In genomic region chr2:128379021-128380005, GRCh38 we compare ENCODE assay signal across 10 cellular contexts.
A peak's percentile ranks its signal among the peaks of the same experiment; 100 is the strongest.
DNase-seq lines count a peak whose midpoint lies in the region; ATAC-seq and TF ChIP-seq lines count a peak whose summit lies in the region.
"Had no signal": no experiment of that assay in that cellular context is flagged by ENCODE, and none has a peak within 500 bp of the region (broad histone marks: within the 10 kb centered on the region; RNA-seq: fewer than 3 reads in every experiment).

No MANE protein-coding gene starts in this region.

- no peaks in the 10 kb centered on the region for H3K27me3 Mint-ChIP-seq in type B pancreatic cell
- H3K27me3 Mint-ChIP-seq: IgD-negative memory B cell had no signal

- H3K4me3 Mint-ChIP-seq in type B pancreatic cell: no peak overlapping the region
- H3K4me3 Mint-ChIP-seq: IgD-negative memory B cell had no signal

- H3K4me1 ChIP-seq in ectodermal cell (ENCODE audit: control insufficient read depth, insufficient read depth, low read length) (peaks cover 48% of the 10 kb centered on the region), lung (ENCODE audit: control insufficient read depth in 2 of 2, insufficient read depth in 2 of 2, low read length in 2 of 2) (peaks cover 0 to 42% of the 10 kb centered on the region in 2 donors)
- H3K4me1 ChIP-seq: A549 had no signal

- no peaks in the 10 kb centered on the region for H3K9me3 Mint-ChIP-seq in type B pancreatic cell
- H3K9me3 Mint-ChIP-seq: IgD-negative memory B cell had no signal

- ATAC-seq in lung (ENCODE audit: insufficient read depth, low FRiP score) (peak; percentile 44), HG02870 (IDR thresholded peaks at IDR 0.05; ENCODE audit: unreplicated experiment) (no peak)
- ATAC-seq: A549 had no signal

- H3K4me3 ChIP-seq in ectodermal cell (ENCODE audit: insufficient read depth, low read depth, low read length): no peak overlapping the region
- no peak overlapping the region for H3K4me3 ChIP-seq in lung
- H3K4me3 ChIP-seq: A549 had no signal

- no peaks in the 10 kb centered on the region for H3K36me3 Mint-ChIP-seq in type B pancreatic cell
- H3K36me3 Mint-ChIP-seq: IgD-negative memory B cell had no signal

- DNase-seq in NCI-H2081 (lab: John Stamatoyannopoulos, UW) (peak; percentile 38 to 68), NCI-H2081 treated with DMSO at 0.1 percent for 48 hours (lab: John Stamatoyannopoulos, UW) (no peak), lung (ENCODE audit: low spot score) (peak; percentile 64), type B pancreatic cell (ENCODE audit: extremely low spot score, unreplicated experiment) (peak; percentile 69), foreskin melanocyte (no peak)
- DNase-seq in stimulated activated CD4-positive, alpha-beta T cell treated with anti-CD3 and anti-CD28 coated beads, Interleukin-12 subunit alpha, Interleukin-12 subunit beta, amount 100 ng/mL, for 4 hours: no peak

- H3K27ac Mint-ChIP-seq in type B pancreatic cell: peak overlapping the region; percentile 69
- H3K27ac Mint-ChIP-seq: IgD-negative memory B cell had no signal

- H3K27ac ChIP-seq in ectodermal cell (ENCODE audit: insufficient read depth, low read depth, low read length, poor library complexity, severe bottlenecking) (peak overlapping the region; percentile 36), lung (ENCODE audit: low read depth in 1 of 2, low read length in 1 of 2) (peak overlapping the region in 1 of 2 donors; percentile 62)
- H3K27ac ChIP-seq: A549 had no signal

- H3K36me3 ChIP-seq in ectodermal cell (ENCODE audit: control insufficient read depth, insufficient read depth, low read length) (no peaks in the 10 kb centered on the region), lung (ENCODE audit: control insufficient read depth in 2 of 2, insufficient read depth in 2 of 2, low read length in 2 of 2) (no peaks in the 10 kb centered on the region)

- 46 to 48% methylated on average over 22 of the region's 22 CpGs for WGBS in ectodermal cell, 2 experiments
- 58 to 69% methylated on average over 22 of the region's 22 CpGs for WGBS in lung, 2 donors

- H3K27me3 ChIP-seq in ectodermal cell (ENCODE audit: control insufficient read depth, insufficient read depth, low read length, poor library complexity, severe bottlenecking) (peaks cover 53% of the 10 kb centered on the region), lung (ENCODE audit: control insufficient read depth, insufficient read depth) (no peaks in the 10 kb centered on the region)

- peaks cover 25% of the 10 kb centered on the region for H3K4me1 Mint-ChIP-seq in type B pancreatic cell (ENCODE audit: unreplicated experiment)
- H3K4me1 Mint-ChIP-seq: IgD-negative memory B cell had no signal

- no peak for TF ChIP-seq CTCF in lung (IDR thresholded peaks at IDR 0.05; ENCODE audit: control extremely low read depth, extremely low read depth)
- no peak for TF ChIP-seq CTCF in type B pancreatic cell (conservative IDR thresholded peaks at IDR 0.05)

- no peaks in the 10 kb centered on the region for H3K9me3 ChIP-seq in ectodermal cell (ENCODE audit: control insufficient read depth, low read length)
- H3K9me3 ChIP-seq in lung (ENCODE audit: control insufficient read depth in 2 of 2, insufficient read depth in 1 of 2, low read length in 1 of 2): no peaks in the 10 kb centered on the region
- H3K9me3 ChIP-seq: A549 had no signal

Comparison
In these comparisons a context has a peak if more than half of its experiments do, and no peak if none do; other contexts are left out.
1. DNase-seq: peak in NCI-H2081 (2 of 2), lung (single experiment) and type B pancreatic cell (single experiment); none in NCI-H2081 treated with DMSO at 0.1 percent for 48 hours (single experiment), stimulated activated CD4-positive, alpha-beta T cell treated with anti-CD3 and anti-CD28 coated beads, Interleukin-12 subunit alpha, Interleukin-12 subunit beta, amount 100 ng/mL, for 4 hours (single experiment) and foreskin melanocyte (single experiment).